Comparison of ENCODE assay signal across 13 cellular contexts in genomic region chr18:27413495-27414401, GRCh38.
DNase-seq lines count a peak whose midpoint lies in the region; TF ChIP-seq lines count a peak whose summit lies in the region.
"Had no signal": no experiment of that assay in that cellular context is flagged by ENCODE, and none has a peak within 500 bp of the region (broad histone marks: within the 10 kb centered on the region; RNA-seq: fewer than 3 reads in every experiment).

No MANE protein-coding gene starts in this region.

- H3K4me3 Mint-ChIP-seq in Calu3 (ENCODE audit: low read depth, unreplicated experiment) = no peak overlapping the region
- H3K4me3 Mint-ChIP-seq: CD14-positive monocyte, immature natural killer cell had no signal

- TF ChIP-seq CTCF in Calu3 (IDR thresholded peaks at IDR 0.05; ENCODE audit: unreplicated experiment) (no peak), fibroblast of pulmonary artery (IDR thresholded peaks at IDR 0.05; ENCODE audit: low read length, missing control alignments) (no peak), GM20000 (IDR thresholded peaks at IDR 0.05; ENCODE audit: extremely low read depth, missing control alignments) (no peak)

- H3K4me1 Mint-ChIP-seq in Calu3 (ENCODE audit: low read depth, unreplicated experiment) = peaks cover 23% of the 10 kb centered on the region
- H3K4me1 Mint-ChIP-seq: CD14-positive monocyte, immature natural killer cell had no signal

- no peaks in the 10 kb centered on the region for H3K27me3 Mint-ChIP-seq in Calu3 (ENCODE audit: unreplicated experiment)

- DNase-seq in Calu3 = no peak
- DNase-seq in RPMI7951 (ENCODE audit: low read depth) = peak; percentile 33
- peak; percentile 63 for DNase-seq in fibroblast of pulmonary artery (ENCODE audit: low read depth)
- peak; percentile 55 for DNase-seq in non-pigmented ciliary epithelial cell (ENCODE audit: low read depth)
- DNase-seq in NCI-H187 treated with DMSO at 0.1 percent for 48 hours (lab: John Stamatoyannopoulos, UW) = no peak
- no peak for DNase-seq in GM20000 (ENCODE audit: low spot score)
- no peak for DNase-seq in D341Med (ENCODE audit: low spot score)
- no peak for DNase-seq in NCI-H2227 treated with DMSO at 0.1 percent for 48 hours (lab: John Stamatoyannopoulos, UW)
- DNase-seq: caudate nucleus, immature natural killer cell, NCI-H146 had no signal

- H3K27ac Mint-ChIP-seq in Calu3 (ENCODE audit: unreplicated experiment) = peak overlapping the region; percentile 16
- H3K27ac Mint-ChIP-seq: CD14-positive monocyte, immature natural killer cell had no signal

- H3K36me3 Mint-ChIP-seq in Calu3 (ENCODE audit: insufficient read depth, unreplicated experiment) = no peaks in the 10 kb centered on the region
- H3K36me3 Mint-ChIP-seq: CD14-positive monocyte, immature natural killer cell had no signal

- no TSS peak for BruUV-seq in Calu3 (replicated peaks; lab: Mats Ljungman, UMichigan)

- H3K9me3 Mint-ChIP-seq in Calu3 (ENCODE audit: low read depth, unreplicated experiment) = peaks cover 2% of the 10 kb centered on the region

- intact Hi-C loops in Calu3 (cut with micrococcal nuclease; ENCODE audit: unreplicated experiment) = no loop called here

- CTCF ChIA-PET in Calu3 (lab: Charles Lee) = no interaction called here

- no peak overlapping the region for H3K4me3 ChIP-seq in fibroblast of pulmonary artery (replicated peaks; ENCODE audit: low read depth, low read length)
- H3K4me3 ChIP-seq: HAP-1 had no signal

Comparison
In these comparisons a context has a peak if more than half of its experiments do, and no peak if none do; other contexts are left out.
1. DNase-seq: peak in RPMI7951 (single experiment), fibroblast of pulmonary artery (single experiment) and non-pigmented ciliary epithelial cell (single experiment); none in Calu3 (single experiment), NCI-H187 treated with DMSO at 0.1 percent for 48 hours (single experiment), GM20000 (single experiment), D341Med (single experiment) and NCI-H2227 treated with DMSO at 0.1 percent for 48 hours (single experiment).